Comparison of ENCODE assay signal across 20 cellular contexts in the genomic region with DNA sequence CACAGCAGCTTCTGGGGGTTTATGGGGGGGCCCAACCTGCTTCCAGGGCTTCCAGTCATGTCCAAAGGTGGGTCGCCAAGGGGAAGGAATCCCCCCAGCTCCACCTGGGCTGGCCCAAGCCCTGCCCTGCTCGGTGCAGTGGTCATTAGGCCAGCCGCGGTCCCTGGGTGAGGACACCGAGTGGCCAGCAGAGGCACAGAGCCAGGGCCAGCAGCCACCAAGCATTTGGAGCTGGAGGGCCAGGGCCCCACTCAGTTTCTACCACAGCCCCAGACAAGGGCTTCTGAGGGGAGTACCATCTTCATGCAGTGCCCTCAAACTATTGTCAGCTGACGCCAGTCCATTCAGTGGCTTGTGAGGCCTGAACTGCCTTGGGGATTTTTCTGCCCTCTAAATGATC. TPM values are rescaled to one million over a fixed set of nuclear protein-coding genes. Genes with fewer than 3 reads are reported as not detected.
DNase-seq lines count a peak whose midpoint lies in the region; ATAC-seq and TF ChIP-seq lines count a peak whose summit lies in the region.
"Had no signal": no experiment of that assay in that cellular context is flagged by ENCODE, and none has a peak within 500 bp of the region (broad histone marks: within the 10 kb centered on the region; RNA-seq: fewer than 3 reads in every experiment).

No MANE protein-coding gene starts in this region.

- H4K20me1 ChIP-seq in PC-3 (ENCODE audit: low read length): no peaks in the 10 kb centered on the region

- H3K4me1 ChIP-seq in right cardiac atrium (ENCODE audit: control insufficient read depth, insufficient read depth, low read length): peaks cover 8% of the 10 kb centered on the region
- H3K4me1 ChIP-seq in PC-3 (ENCODE audit: insufficient read depth, low read length): no peaks in the 10 kb centered on the region

- WGBS in right cardiac atrium: 90% methylated on average over 6 of the region's 6 CpGs

- intact Hi-C loops in Right ventricle myocardium superior (cut with DNase I) (no loop called here), right cardiac atrium (cut with DNase I) (no loop called here), dorsolateral prefrontal cortex (cut with DNase I) (loop anchor here in 1 of 2 donors (2.0 kb wide), 1 partner anchor 39 kb away; a partner anchor contains a TSS), PC-3 (cut with micrococcal nuclease) (no loop called here)

- H3K79me2 ChIP-seq in PC-3 (ENCODE audit: low read length): no peaks in the 10 kb centered on the region

- no peak overlapping the region for H3K9ac ChIP-seq in PC-3 (ENCODE audit: low read length)
- H3K9ac ChIP-seq: KMS-11 had no signal

- no peak overlapping the region for H3K4me3 Mint-ChIP-seq in effector memory CD8-positive, alpha-beta T cell
- H3K4me3 Mint-ChIP-seq: CD4-positive, CD25-positive, alpha-beta regulatory T cell had no signal

- H3K4me3 ChIP-seq in right cardiac atrium (ENCODE audit: low read length) (no peak overlapping the region), dorsolateral prefrontal cortex (no peak overlapping the region), PC-3 (ENCODE audit: low read length) (no peak overlapping the region)

- BruUV-seq in PC-3 (replicated peaks; lab: Mats Ljungman, UMichigan): no TSS peak

- POLR2A ChIA-PET in PC-3 (lab: Charles Lee; ENCODE audit: unreplicated experiment): interaction anchor here (0.5 kb wide), 1 partner anchor 393 kb away, joined by 4 read pairs; no protein-coding TSS in a partner anchor

- no peak overlapping the region for H3K27ac ChIP-seq in right cardiac atrium (ENCODE audit: low read length)
- peak overlapping the region; percentile 49 to 100 (median 99) for H3K27ac ChIP-seq in dorsolateral prefrontal cortex
- H3K27ac ChIP-seq in PC-3 (ENCODE audit: low read length): no peak overlapping the region
- H3K27ac ChIP-seq: 22Rv1, KMS-11 had no signal

- no peaks in the 10 kb centered on the region for H3K9me3 Mint-ChIP-seq in effector memory CD8-positive, alpha-beta T cell
- H3K9me3 Mint-ChIP-seq: CD4-positive, CD25-positive, alpha-beta regulatory T cell had no signal

- H2AFZ ChIP-seq in PC-3 (ENCODE audit: low read length): no peak overlapping the region

- H3K27ac Mint-ChIP-seq in effector memory CD8-positive, alpha-beta T cell: no peak overlapping the region

- H3K9me2 ChIP-seq in PC-3 (replicated peaks; ENCODE audit: low read length): no peaks in the 10 kb centered on the region

- H3K27me3 ChIP-seq in right cardiac atrium (ENCODE audit: control insufficient read depth, insufficient read depth): no peaks in the 10 kb centered on the region
- H3K27me3 ChIP-seq in dorsolateral prefrontal cortex: no peaks in the 10 kb centered on the region
- H3K27me3 ChIP-seq in PC-3 (ENCODE audit: low read length): no peaks in the 10 kb centered on the region

- TF ChIP-seq CTCF in dorsolateral prefrontal cortex (IDR thresholded peaks at IDR 0.05 in 54 of 56, conservative IDR thresholded peaks at IDR 0.05 in 2 of 56; ENCODE audit: low read depth in 1 of 56, partially characterized antibody in 56 of 56) (peak in 3 of 56 donors; percentile 9 to 29 (median 13)), PC-3 (conservative IDR thresholded peaks at IDR 0.05; ENCODE audit: low read depth, low read length) (no peak)

- no peaks in the 10 kb centered on the region for H3F3A ChIP-seq in PC-3 (ENCODE audit: low read length, unreplicated experiment)

- no peak overlapping the region for H3K4me2 ChIP-seq in PC-3 (ENCODE audit: low read length)
- H3K4me2 ChIP-seq: KMS-11 had no signal

- DNase-seq in Right ventricle myocardium superior: peak; percentile 29
- DNase-seq in right cardiac atrium: no peak
- no peak for DNase-seq in dorsolateral prefrontal cortex
- peak; percentile 58 for DNase-seq in medulla oblongata (ENCODE audit: extremely low spot score)
- DNase-seq in superior temporal gyrus (ENCODE audit: extremely low spot score): peak; percentile 52
- DNase-seq in effector memory CD8-positive, alpha-beta T cell: no peak
- DNase-seq in PC-3: no peak
- no peak for DNase-seq in NAMALWA (ENCODE audit: low spot score)
- DNase-seq: AML-193; Caco-2; CD4-positive, CD25-positive, alpha-beta regulatory T cell; GF-D8; NCI-H1417 treated with DMSO at 0.1 percent for 48 hours; NCI-H1930; NCI-H526 had no signal

- CTCF ChIA-PET in PC-3 (lab: Charles Lee): no interaction called here

- no peaks in the 10 kb centered on the region for H3K27me3 Mint-ChIP-seq in effector memory CD8-positive, alpha-beta T cell
- H3K27me3 Mint-ChIP-seq: CD4-positive, CD25-positive, alpha-beta regulatory T cell had no signal

- ATAC-seq in Right ventricle myocardium superior (ENCODE audit: poor library complexity): no peak
- no peak for ATAC-seq in right cardiac atrium
- no peak for ATAC-seq in effector memory CD8-positive, alpha-beta T cell (replicated peaks)
- no peak for ATAC-seq in PC-3

- H3K9me3 ChIP-seq in right cardiac atrium (ENCODE audit: control insufficient read depth, low read length) (no peaks in the 10 kb centered on the region), PC-3 (ENCODE audit: low read length) (no peaks in the 10 kb centered on the region)
- H3K9me3 ChIP-seq: Caco-2 had no signal

- H3K36me3 ChIP-seq in PC-3 (ENCODE audit: low read depth, low read length): no peaks in the 10 kb centered on the region

- peaks cover 19 to 20% of the 10 kb centered on the region in 2 donors for H3K4me1 Mint-ChIP-seq in effector memory CD8-positive, alpha-beta T cell (ENCODE audit: low read depth in 2 of 2)

- peaks cover 3% of the 10 kb centered on the region for H3K36me3 Mint-ChIP-seq in effector memory CD8-positive, alpha-beta T cell (ENCODE audit: insufficient read depth)

RNA-seq across cellular contexts. Expression of a gene that starts 39.6 kb away (rescaled TPM):
- total RNA-seq in Right ventricle myocardium superior: 40.7 TPM
- 10 to 100 TPM; 31.6 to 51.1 (median 46.2) TPM for total RNA-seq in right cardiac atrium
- polyA plus RNA-seq in right cardiac atrium: 33.4 TPM
- total RNA-seq in dorsolateral prefrontal cortex: 100 to 1,000 TPM in 2 of 120 experiments, 10 to 100 TPM in 118; 13.9 to 125 (median 40.5) TPM
- total RNA-seq in PC-3 (2014; rRNA removed): 4.2 and 5.5 TPM in 2 replicates

RNA-seq across cellular contexts. Expression of a gene that starts 51.4 kb away (rescaled TPM):
- total RNA-seq in Right ventricle myocardium superior: not detected
- under 1 TPM in 1 of 4 donors, not detected in 3; 0.42 TPM for total RNA-seq in right cardiac atrium
- 1.00 TPM for polyA plus RNA-seq in right cardiac atrium
- total RNA-seq in dorsolateral prefrontal cortex: 1 to 10 TPM in 11 of 120 experiments, under 1 TPM in 26, not detected in 83; 0.38 to 2.2 (median 0.64) TPM
- total RNA-seq in PC-3 (2014; rRNA removed): not detected in 2 replicates
- total RNA-seq: CD4-positive, CD25-positive, alpha-beta regulatory T cell; Daoy; H4; SK-MEL-5 had no signal
- polyA plus RNA-seq: CD4-positive, CD25-positive, alpha-beta regulatory T cell had no signal

RNA-seq across cellular contexts. Expression of a gene that starts 57.6 kb away (rescaled TPM):
- total RNA-seq in Right ventricle myocardium superior: 1.1 TPM
- total RNA-seq in right cardiac atrium: 10 to 100 TPM in 2 of 4 donors, 1 to 10 TPM in 2; 8.0 to 11.9 (median 10.0) TPM
- 4.9 TPM for polyA plus RNA-seq in right cardiac atrium
- 10 to 100 TPM in 1 of 120 experiments, 1 to 10 TPM in 100, under 1 TPM in 18, not detected in 1; 0.46 to 11.7 (median 2.2) TPM for total RNA-seq in dorsolateral prefrontal cortex
- total RNA-seq in PC-3 (2014; rRNA removed): 96.4 and 113 TPM in 2 replicates
- total RNA-seq: Caco-2; CD4-positive, CD25-positive, alpha-beta regulatory T cell had no signal
- polyA plus RNA-seq: CD4-positive, CD25-positive, alpha-beta regulatory T cell had no signal

Comparison
In these comparisons a context has a peak if more than half of its experiments do, and no peak if none do; other contexts are left out.
1. DNase-seq: peak in Right ventricle myocardium superior (single experiment), medulla oblongata (single experiment) and superior temporal gyrus (single experiment); none in right cardiac atrium (0 of 3), dorsolateral prefrontal cortex (0 of 10), effector memory CD8-positive, alpha-beta T cell (0 of 3), PC-3 (single experiment) and NAMALWA (single experiment).
2. H3K27ac ChIP-seq: peak in dorsolateral prefrontal cortex (59 of 59); none in right cardiac atrium (single experiment) and PC-3 (single experiment).